Comparison of ENCODE assay signal across 26 cellular contexts in the genomic region with DNA sequence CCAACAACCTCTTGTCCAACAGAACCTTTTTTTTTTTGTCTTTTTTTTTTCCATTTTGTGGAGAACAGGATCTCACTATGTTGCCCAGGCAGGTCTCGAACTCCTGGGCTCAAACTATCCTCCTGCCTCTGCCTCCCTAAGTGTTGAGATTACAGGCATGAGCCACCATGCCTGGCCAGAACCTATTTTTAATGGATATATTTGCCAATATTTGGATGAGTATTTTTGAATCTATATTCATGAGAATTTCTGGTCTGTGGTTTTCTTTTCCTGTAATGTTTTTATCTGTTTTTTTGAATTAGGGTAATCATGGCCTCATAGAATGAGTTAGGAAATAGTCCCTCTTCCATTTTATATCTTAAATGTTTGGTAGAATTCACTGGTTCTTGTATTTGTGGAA.
"Had no signal": no experiment of that assay in that cellular context is flagged by ENCODE, and none has a peak within 500 bp of the region (broad histone marks: within the 10 kb centered on the region; RNA-seq: fewer than 3 reads in every experiment).

No MANE protein-coding gene starts in this region.

- H3K4me3 ChIP-seq: stomach, suprapubic skin, testis, thoracic aorta, thyroid gland, tibial artery, tibial nerve, transverse colon, upper lobe of left lung, upper lobe of right lung, uterus, vagina had no signal

- H3K27me3 ChIP-seq: stomach, suprapubic skin, testis, thyroid gland, tibial artery, tibial nerve, transverse colon, upper lobe of left lung, upper lobe of right lung, uterus, vagina had no signal

- H3K4me1 ChIP-seq: stomach, suprapubic skin, testis, thyroid gland, tibial artery, tibial nerve, transverse colon, upper lobe of left lung, upper lobe of right lung, uterus, vagina had no signal

- ATAC-seq: stimulated activated effector memory CD8-positive, alpha-beta T cell treated with anti-CD3 and anti-CD28 coated beads, Interleukin-12 subunit alpha, Interleukin-12 subunit beta, amount 100 ng/mL, for 72 hours; stimulated activated memory B cell treated with anti-CD40 and anti-IgM and Interleukin-4, amounts not matched to agents 10 μg/mL and 1 μg/mL and 100 μg/mL, for 72 hours; stimulated activated naive B cell treated with anti-CD40 and anti-IgM and Interleukin-4, amounts not matched to agents 10 μg/mL and 1 μg/mL and 100 μg/mL, for 72 hours; stimulated activated naive CD8-positive, alpha-beta T cell treated with anti-CD3 and anti-CD28 coated beads, Interleukin-15, amount 100 ng/mL, for 72 hours; stimulated activated naive CD8-positive, alpha-beta T cell treated with anti-CD3 and anti-CD28 coated beads, Interleukin-15, Interleukin-2, amounts not matched to agents 100 U/mL and 50 U/mL, for 24 hours; upper lobe of right lung had no signal

- H3K9me3 ChIP-seq: suprapubic skin, testis, thoracic aorta, thyroid gland, tibial artery, tibial nerve, transverse colon, upper lobe of right lung, uterus, vagina had no signal

- H3K36me3 ChIP-seq: stomach, suprapubic skin, thoracic aorta, thyroid gland, tibial artery, tibial nerve, transverse colon, upper lobe of left lung, upper lobe of right lung, uterus, vagina had no signal

- DNase-seq: stimulated activated CD4-positive, alpha-beta T cell treated with anti-CD3 and anti-CD28 coated beads, Interleukin-2, amount 100 ng/mL, for 48 hours; stimulated activated CD4-positive, alpha-beta T cell treated with anti-CD3 and anti-CD28 coated beads, Interleukin-4, amount 100 ng/mL, for 1 hour; stimulated activated CD4-positive, alpha-beta T cell treated with anti-CD3 and anti-CD28 coated beads, Interleukin-4, amount 100 ng/mL, for 24 hours; stimulated activated CD4-positive, alpha-beta T cell treated with anti-CD3 and anti-CD28 coated beads, Interleukin-4, amount 100 ng/mL, for 4 hours; stimulated activated CD8-positive, alpha-beta memory T cell treated with anti-CD3 and anti-CD28 coated beads, Interleukin-4, amount 100 ng/mL, for 48 hours; stimulated activated naive B cell treated with anti-CD40 and anti-IgM and Interleukin-4, amounts not matched to agents 10 μg/mL and 1 μg/mL and 100 μg/mL, for 72 hours; stimulated activated naive CD4-positive, alpha-beta T cell; stimulated activated naive CD4-positive, alpha-beta T cell treated with Interleukin-2 at 50 U/mL for 16 hours; stimulated activated naive CD8-positive, alpha-beta T cell treated with anti-CD3 and anti-CD28 coated beads, Interleukin-15, amount 100 ng/mL, for 72 hours; stimulated activated naive CD8-positive, alpha-beta T cell treated with anti-CD3 and anti-CD28 coated beads, Interleukin-15, Interleukin-2, amounts not matched to agents 100 U/mL and 50 U/mL, for 24 hours; stomach; substantia nigra; testis; thyroid gland; tibial artery; transverse colon; trophoblast cell; upper lobe of left lung; upper lobe of right lung; uterus had no signal

- H3K27ac ChIP-seq: stomach, suprapubic skin, testis, thoracic aorta, thyroid gland, tibial artery, tibial nerve, transverse colon, upper lobe of left lung, upper lobe of right lung, uterus, vagina had no signal
